ENCODE assay signal across 1 cellular context in the genomic region with DNA sequence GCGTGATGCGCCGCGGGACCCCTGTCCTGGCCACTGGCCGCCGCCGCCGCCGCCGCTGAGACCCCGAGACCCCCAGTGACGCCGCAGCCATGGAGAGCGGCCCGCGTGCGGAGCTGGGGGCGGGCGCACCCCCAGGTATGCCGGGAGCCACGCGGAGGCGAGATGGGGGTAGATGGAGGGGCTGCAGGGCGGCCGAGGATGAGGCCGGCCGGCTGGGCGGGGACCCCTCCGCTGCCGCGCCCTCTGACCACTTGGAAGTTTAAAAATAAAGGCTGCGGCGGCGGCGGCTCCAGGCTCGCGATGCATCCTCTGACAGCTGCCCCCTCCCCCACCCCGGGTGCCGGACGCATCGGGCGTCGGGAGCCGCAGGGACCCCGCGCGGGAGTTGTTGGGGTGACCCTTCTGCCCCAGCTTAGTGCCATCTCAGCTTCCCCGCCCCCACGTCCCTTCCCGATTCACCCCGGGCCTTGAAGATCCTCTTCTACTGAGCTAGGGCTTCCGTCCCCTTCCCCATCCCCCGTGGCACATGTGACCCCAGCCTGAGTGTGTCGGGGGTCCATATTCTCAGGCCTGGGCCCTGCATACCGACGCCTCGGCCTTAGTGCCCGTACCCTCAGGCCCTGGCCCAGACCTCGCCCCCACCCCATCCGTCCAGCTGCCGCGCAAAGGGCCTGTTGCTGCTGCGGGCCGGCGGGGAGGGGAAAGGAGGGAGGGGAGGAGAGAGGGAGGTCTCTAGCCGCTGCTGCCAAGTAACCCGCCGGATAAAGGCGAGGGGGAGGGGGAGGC.
A peak's percentile ranks its signal among the peaks of the same experiment; 100 is the strongest.
TF ChIP-seq lines count a peak whose summit lies in the region.

No MANE protein-coding gene starts in this region.

TF ChIP-seq in HEK293, 187 proteins besides CTCF, POLR2A, EP300 and RAD21 (continued from another document and continues in another):
- TF ChIP-seq ZNF362 (tag by site-specific recombination; IDR thresholded peaks at IDR 0.05) (no peak), MYNN (tag by site-specific recombination; IDR thresholded peaks at IDR 0.05; ENCODE audit: borderline replicate concordance) (no peak), TCF7L2 (IDR thresholded peaks at IDR 0.05; ENCODE audit: borderline replicate concordance, low read depth, low read length) (no peak), SP2 (tag by site-specific recombination; IDR thresholded peaks at IDR 0.05) (peak; percentile 85), ZSCAN18 (tag by site-specific recombination; IDR thresholded peaks at IDR 0.05) (no peak), ZNF596 (tag by site-specific recombination; IDR thresholded peaks at IDR 0.05) (0 out of 2 replicates have a peak, but pooled peaks have one; percentile 17), ZBTB20 (tag by site-specific recombination; IDR thresholded peaks at IDR 0.05) (peak; percentile 63; the same call in 1 of the 2 replicates), ZNF626 (tag by site-specific recombination; IDR thresholded peaks at IDR 0.05) (no peak), ZNF664 (tag by site-specific recombination; IDR thresholded peaks at IDR 0.05) (no peak), PRDM4 (tag by site-specific recombination; IDR thresholded peaks at IDR 0.05) (peak; percentile 44; the same call in 1 of the 2 replicates), ZNF10 (tag by site-specific recombination; IDR thresholded peaks at IDR 0.05) (no peak), ZNF324 (tag by site-specific recombination; IDR thresholded peaks at IDR 0.05) (peak; percentile 65; the same call in 1 of the 2 replicates), ZNF184 (tag by site-specific recombination; IDR thresholded peaks at IDR 0.05) (no peak), ZBTB17 (tag by site-specific recombination; IDR thresholded peaks at IDR 0.05) (peak; percentile 73), ZFHX2 (tag by site-specific recombination; conservative IDR thresholded peaks at IDR 0.05) (no peak; the same call in 1 of the 2 replicates), ZNF202 (tag by site-specific recombination; IDR thresholded peaks at IDR 0.05; ENCODE audit: borderline replicate concordance) (no peak), ZNF302 (tag by site-specific recombination; IDR thresholded peaks at IDR 0.05; ENCODE audit: low read depth) (no peak), ZNF791 (tag by site-specific recombination; IDR thresholded peaks at IDR 0.05) (no peak), MZF1 (tag by site-specific recombination; IDR thresholded peaks at IDR 0.05; ENCODE audit: borderline replicate concordance) (peak; percentile 50; the same call in 1 of the 2 replicates), ZNF341 (tag by site-specific recombination; IDR thresholded peaks at IDR 0.05; ENCODE audit: low read depth) (peak; percentile 42; the same call in 1 of the 2 replicates), ZNF16 (tag by site-specific recombination; IDR thresholded peaks at IDR 0.05; ENCODE audit: low read depth) (0 out of 2 replicates have a peak, but pooled peaks have one; percentile 20), ZNF433 (tag by site-specific recombination; IDR thresholded peaks at IDR 0.05; ENCODE audit: low read depth) (no peak), ZNF600 (tag by site-specific recombination; IDR thresholded peaks at IDR 0.05) (peak; percentile 48; the same call in 1 of the 2 replicates), OVOL3 (tag by site-specific recombination; IDR thresholded peaks at IDR 0.05) (peak; percentile 33; the same call in 1 of the 2 replicates), SCRT1 (tag by site-specific recombination; IDR thresholded peaks at IDR 0.05; ENCODE audit: borderline replicate concordance) (peak; percentile 99), ZNF621 (tag by site-specific recombination; IDR thresholded peaks at IDR 0.05) (no peak), ZNF521 (tag by site-specific recombination; IDR thresholded peaks at IDR 0.05) (no peak), ZNF426 (tag by site-specific recombination; IDR thresholded peaks at IDR 0.05) (no peak), BCL11B (tag by site-specific recombination; IDR thresholded peaks at IDR 0.05; ENCODE audit: low read depth) (peak; percentile 79; the same call in 1 of the 2 replicates), ZNF830 (tag by site-specific recombination; IDR thresholded peaks at IDR 0.05; ENCODE audit: low read depth) (no peak), YY2 (tag by site-specific recombination; IDR thresholded peaks at IDR 0.05) (no peak), ZNF654 (tag by site-specific recombination; IDR thresholded peaks at IDR 0.05; ENCODE audit: low read depth) (no peak), KLF8 (tag by site-specific recombination; IDR thresholded peaks at IDR 0.05) (peak; percentile 79), GLIS2 (tag by site-specific recombination; IDR thresholded peaks at IDR 0.05) (peak; percentile 70), ZNF157 (tag by site-specific recombination; IDR thresholded peaks at IDR 0.05) (no peak), ZSCAN23 (tag by site-specific recombination; IDR thresholded peaks at IDR 0.05) (no peak), ZIC2 (tag by site-specific recombination; IDR thresholded peaks at IDR 0.05) (no peak), ATF2 (tag by site-specific recombination; IDR thresholded peaks at IDR 0.05; ENCODE audit: low read depth) (no peak), ZNF23 (tag by site-specific recombination; IDR thresholded peaks at IDR 0.05; ENCODE audit: borderline replicate concordance) (no peak), KLF10 (tag by site-specific recombination; IDR thresholded peaks at IDR 0.05) (0 out of 2 replicates have a peak, but pooled peaks have one; percentile 6), ZEB2 (tag by site-specific recombination; IDR thresholded peaks at IDR 0.05) (peak; percentile 75), ZSCAN4 (tag by site-specific recombination; IDR thresholded peaks at IDR 0.05) (no peak), ZFP69B (tag by site-specific recombination; IDR thresholded peaks at IDR 0.05) (0 out of 2 replicates have a peak, but pooled peaks have one; percentile 17), ZNF544 (tag by site-specific recombination; IDR thresholded peaks at IDR 0.05) (no peak), ZNF24 (tag by site-specific recombination; IDR thresholded peaks at IDR 0.05) (peak; percentile 68; the same call in 1 of the 2 replicates), ZBTB1 (tag by site-specific recombination; IDR thresholded peaks at IDR 0.05) (no peak), KLF9 (tag by site-specific recombination; IDR thresholded peaks at IDR 0.05; ENCODE audit: low read depth) (peak; percentile 56), ZNF423 (tag by site-specific recombination; IDR thresholded peaks at IDR 0.05) (no peak)
- TF ChIP-seq, protein P1, sequence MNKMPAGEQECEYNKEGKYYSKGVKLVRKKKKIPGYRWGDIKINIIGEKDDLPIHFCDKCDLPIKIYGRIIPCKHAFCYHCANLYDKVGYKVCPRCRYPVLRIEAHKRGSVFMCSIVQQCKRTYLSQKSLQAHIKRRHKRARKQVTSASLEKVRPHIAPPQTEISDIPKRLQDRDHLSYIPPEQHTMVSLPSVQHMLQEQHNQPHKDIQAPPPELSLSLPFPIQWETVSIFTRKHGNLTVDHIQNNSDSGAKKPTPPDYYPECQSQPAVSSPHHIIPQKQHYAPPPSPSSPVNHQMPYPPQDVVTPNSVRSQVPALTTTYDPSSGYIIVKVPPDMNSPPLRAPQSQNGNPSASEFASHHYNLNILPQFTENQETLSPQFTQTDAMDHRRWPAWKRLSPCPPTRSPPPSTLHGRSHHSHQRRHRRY (tag by site-specific recombination; IDR thresholded peaks at IDR 0.05), result no peak
- TF ChIP-seq, protein P2, sequence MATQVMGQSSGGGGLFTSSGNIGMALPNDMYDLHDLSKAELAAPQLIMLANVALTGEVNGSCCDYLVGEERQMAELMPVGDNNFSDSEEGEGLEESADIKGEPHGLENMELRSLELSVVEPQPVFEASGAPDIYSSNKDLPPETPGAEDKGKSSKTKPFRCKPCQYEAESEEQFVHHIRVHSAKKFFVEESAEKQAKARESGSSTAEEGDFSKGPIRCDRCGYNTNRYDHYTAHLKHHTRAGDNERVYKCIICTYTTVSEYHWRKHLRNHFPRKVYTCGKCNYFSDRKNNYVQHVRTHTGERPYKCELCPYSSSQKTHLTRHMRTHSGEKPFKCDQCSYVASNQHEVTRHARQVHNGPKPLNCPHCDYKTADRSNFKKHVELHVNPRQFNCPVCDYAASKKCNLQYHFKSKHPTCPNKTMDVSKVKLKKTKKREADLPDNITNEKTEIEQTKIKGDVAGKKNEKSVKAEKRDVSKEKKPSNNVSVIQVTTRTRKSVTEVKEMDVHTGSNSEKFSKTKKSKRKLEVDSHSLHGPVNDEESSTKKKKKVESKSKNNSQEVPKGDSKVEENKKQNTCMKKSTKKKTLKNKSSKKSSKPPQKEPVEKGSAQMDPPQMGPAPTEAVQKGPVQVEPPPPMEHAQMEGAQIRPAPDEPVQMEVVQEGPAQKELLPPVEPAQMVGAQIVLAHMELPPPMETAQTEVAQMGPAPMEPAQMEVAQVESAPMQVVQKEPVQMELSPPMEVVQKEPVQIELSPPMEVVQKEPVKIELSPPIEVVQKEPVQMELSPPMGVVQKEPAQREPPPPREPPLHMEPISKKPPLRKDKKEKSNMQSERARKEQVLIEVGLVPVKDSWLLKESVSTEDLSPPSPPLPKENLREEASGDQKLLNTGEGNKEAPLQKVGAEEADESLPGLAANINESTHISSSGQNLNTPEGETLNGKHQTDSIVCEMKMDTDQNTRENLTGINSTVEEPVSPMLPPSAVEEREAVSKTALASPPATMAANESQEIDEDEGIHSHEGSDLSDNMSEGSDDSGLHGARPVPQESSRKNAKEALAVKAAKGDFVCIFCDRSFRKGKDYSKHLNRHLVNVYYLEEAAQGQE (tag by site-specific recombination; IDR thresholded peaks at IDR 0.05), result no peak
